In the genomic region with DNA sequence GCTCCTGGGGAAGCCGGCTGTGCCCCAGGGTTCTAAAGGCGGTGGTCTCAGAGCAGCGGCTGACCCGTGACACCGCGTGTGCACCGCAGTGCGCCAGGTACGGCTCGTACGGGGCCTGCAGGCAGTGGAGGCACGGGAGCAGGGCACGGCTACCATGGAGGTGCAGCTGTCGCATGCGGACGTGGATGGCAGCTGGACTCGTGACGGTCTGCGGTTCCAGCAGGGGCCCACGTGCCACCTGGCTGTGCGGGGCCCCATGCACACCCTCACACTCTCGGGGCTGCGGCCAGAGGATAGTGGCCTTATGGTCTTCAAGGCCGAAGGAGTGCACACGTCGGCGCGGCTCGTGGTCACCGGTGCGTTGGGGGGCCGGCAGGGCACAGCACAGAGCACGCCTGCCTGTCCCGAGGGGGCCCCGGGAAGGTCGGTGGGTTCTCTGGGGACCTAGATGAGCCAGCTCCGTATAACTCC, we compare ENCODE assay signal across 8 cellular contexts.
DNase-seq lines count a peak whose midpoint lies in the region; ATAC-seq, FAIRE-seq and TF ChIP-seq lines count a peak whose summit lies in the region.

No MANE protein-coding gene starts in this region.

- FAIRE-seq in K562 (lab: Jason Lieb, UNC) = no peak

- no peaks in the 10 kb centered on the region for H3K27me3 ChIP-seq in K562 (ENCODE audit: control insufficient read depth in 2 of 2, insufficient read depth in 2 of 2, low read length in 2 of 2)
- no peaks in the 10 kb centered on the region for H3K27me3 ChIP-seq in mesendoderm (ENCODE audit: insufficient read depth, low read length, poor library complexity)
- no peaks in the 10 kb centered on the region for H3K27me3 ChIP-seq in upper lobe of left lung

- no peaks in the 10 kb centered on the region; the same call in 1 of the 2 replicates for H4K20me1 ChIP-seq in K562 (replicated peaks; ENCODE audit: control insufficient read depth, insufficient read depth, low read length)

- TF ChIP-seq POLR2A in K562 (conservative IDR thresholded peaks at IDR 0.05) (no peak), upper lobe of left lung (IDR thresholded peaks at IDR 0.05) (no peak)

- no peak for TF ChIP-seq CTCF in K562 (IDR thresholded peaks at IDR 0.05 in 2 of 3, conservative IDR thresholded peaks at IDR 0.05 in 1 of 3; ENCODE audit: insufficient read depth in 2 of 3, low read depth in 1 of 3, low read length in 3 of 3)
- no peak for TF ChIP-seq CTCF in upper lobe of left lung (IDR thresholded peaks at IDR 0.05)

- H3K4me3 ChIP-seq in K562 (peak overlapping the region; percentile 54), mesendoderm (ENCODE audit: low read length) (no peak overlapping the region), upper lobe of left lung (peak overlapping the region; percentile 33 to 84 (median 58))

- peak overlapping the region; percentile 86 for H2AFZ ChIP-seq in K562 (ENCODE audit: low read depth, low read length)

- H3K27ac ChIP-seq in K562 (ENCODE audit: extremely low read depth, low read depth, low read length) (no peak overlapping the region), mesendoderm (ENCODE audit: low read depth, low read length) (no peak overlapping the region), upper lobe of left lung (peak overlapping the region in 3 of 4 donors; percentile 49 to 78 (median 49))

- peaks cover 7% of the 10 kb centered on the region; the same call in 1 of the 3 replicates for H3K36me3 ChIP-seq in K562 (ENCODE audit: control insufficient read depth, insufficient read depth, low read length)
- peaks cover 4% of the 10 kb centered on the region for H3K36me3 ChIP-seq in mesendoderm (ENCODE audit: control insufficient read depth, insufficient read depth, low read length)
- H3K36me3 ChIP-seq in upper lobe of left lung = peaks cover 0 to 37% (median 9%) of the 10 kb centered on the region in 4 donors

- peak overlapping the region; percentile 88 for H3K56ac ChIP-seq in mesendoderm (ENCODE audit: low read length)

- H3K4me3 Mint-ChIP-seq in activated CD4-positive, alpha-beta T cell treated with anti-CD3 and anti-CD28 coated beads, Interleukin-2, amount 10 ng/mL, durations not matched to agents 7 days and 5 days = peak overlapping the region; percentile 73

- ATAC-seq in K562 (peak; percentile 2), upper lobe of left lung (ENCODE audit: low FRiP score in 2 of 2) (peak in 1 of 2 donors; percentile 1)

- POLR2A ChIA-PET in activated CD4-positive, alpha-beta T cell treated with anti-CD3 and anti-CD28 coated beads, Interleukin-2, amount 10 ng/mL, durations not matched to agents 7 days and 5 days (lab: Charles Lee) = no interaction called here
- POLR2A ChIA-PET in K562 (lab: Yijun Ruan, JAX) = interaction anchor here (0.6 to 2.3 kb wide), 5 partner anchors 10 to 181 kb away, joined by 3 to 10 read pairs (median 3); a partner anchor contains a TSS

- H3K9me3 ChIP-seq in K562 (replicated peaks; ENCODE audit: control insufficient read depth, insufficient read depth, low read depth, low read length) = no peaks in the 10 kb centered on the region
- no peaks in the 10 kb centered on the region for H3K9me3 ChIP-seq in upper lobe of left lung

- no peak overlapping the region for H4K8ac ChIP-seq in mesendoderm (ENCODE audit: low read depth, low read length)

- H3K4me1 ChIP-seq in K562 (replicated peaks in 1 of 2; ENCODE audit: control insufficient read depth in 2 of 2, insufficient read depth in 2 of 2, low read length in 2 of 2) = peaks cover 5 to 80% of the 10 kb centered on the region in 2 experiments; a peak in 3 of 5 replicates
- H3K4me1 ChIP-seq in mesendoderm (ENCODE audit: control insufficient read depth, low read depth, low read length) = peaks cover 2% of the 10 kb centered on the region
- H3K4me1 ChIP-seq in upper lobe of left lung = peaks cover 4 to 18% (median 14%) of the 10 kb centered on the region in 4 donors

- TF ChIP-seq RAD21 in K562 (CRISPR knock-in tag; conservative IDR thresholded peaks at IDR 0.05 in 1 of 2, IDR thresholded peaks at IDR 0.05 in 1 of 2) = no peak

- H3K27me3 Mint-ChIP-seq in activated CD4-positive, alpha-beta T cell treated with anti-CD3 and anti-CD28 coated beads, Interleukin-2, amount 10 ng/mL, durations not matched to agents 7 days and 5 days = no peaks in the 10 kb centered on the region

- H3K79me2 ChIP-seq in K562 (ENCODE audit: control insufficient read depth, insufficient read depth, low read length) = peaks cover 2% of the 10 kb centered on the region; the same call in 1 of the 3 replicates
- no peaks in the 10 kb centered on the region for H3K79me2 ChIP-seq in mesendoderm (ENCODE audit: control insufficient read depth, insufficient read depth, low read length)

- H2BK120ac ChIP-seq in mesendoderm (ENCODE audit: low read depth, low read length) = no peak overlapping the region

- H3K9ac ChIP-seq in K562 (ENCODE audit: insufficient read depth in 1 of 2, low read depth in 2 of 2, low read length in 2 of 2) (peak overlapping the region; percentile 8 to 91; a peak in 3 of 4 replicates), mesendoderm (ENCODE audit: low read length) (peak overlapping the region; percentile 58)

- peak overlapping the region; percentile 88 for H3K4me2 ChIP-seq in K562 (ENCODE audit: insufficient read depth, low read length)
- H3K4me2 ChIP-seq in mesendoderm (ENCODE audit: low read length) = peak overlapping the region; percentile 2

- 23% methylated on average over 28 of the region's 37 CpGs for WGBS in K562 (ENCODE audit: insufficient coverage, low coverage, missing lambda C conversion rate)
- WGBS in mesendoderm (ENCODE audit: extremely low coverage, insufficient coverage, low lambda C conversion rate) = no CpG with 5 or more reads among the region's 37 CpGs
- WGBS in upper lobe of left lung, 2 donors = 47 to 49% methylated on average over 6 to 34 of the region's 37 CpGs

- H2BK5ac ChIP-seq in mesendoderm (ENCODE audit: low read length) = no peak overlapping the region

- no peak overlapping the region for H4K5ac ChIP-seq in mesendoderm (ENCODE audit: low read length)

- intact Hi-C loops in K562 (cut with micrococcal nuclease) = no loop called here

- no peak overlapping the region for H3K18ac ChIP-seq in mesendoderm (ENCODE audit: low read length)

- H3K23ac ChIP-seq in mesendoderm (ENCODE audit: low read length) = no peak overlapping the region

- no peak overlapping the region for H3K4ac ChIP-seq in mesendoderm (ENCODE audit: low read depth, low read length)

- no peaks in the 10 kb centered on the region for H3K9me3 Mint-ChIP-seq in activated CD4-positive, alpha-beta T cell treated with anti-CD3 and anti-CD28 coated beads, Interleukin-2, amount 10 ng/mL, durations not matched to agents 7 days and 5 days

- TF ChIP-seq EP300 in K562 (IDR thresholded peaks at IDR 0.05; ENCODE audit: low read length) = no peak
- no peak for TF ChIP-seq EP300 in upper lobe of left lung (IDR thresholded peaks at IDR 0.05)

- no peak overlapping the region for H3K27ac Mint-ChIP-seq in activated CD4-positive, alpha-beta T cell treated with anti-CD3 and anti-CD28 coated beads, Interleukin-2, amount 10 ng/mL, durations not matched to agents 7 days and 5 days

- H2BK15ac ChIP-seq in mesendoderm (replicated peaks; ENCODE audit: low read depth) = no peak overlapping the region

- in situ Hi-C loops in K562 (cut with MboI) = no loop called here

- no TSS peak for BruUV-seq in K562 (replicated peaks; lab: Mats Ljungman, UMichigan)

- no peak for DNase-seq in activated CD4-positive, alpha-beta T cell treated with anti-CD3 and anti-CD28 coated beads, Interleukin-2, amount 10 ng/mL, durations not matched to agents 7 days and 5 days
- no peak for DNase-seq in activated CD4-positive, alpha-beta T cell treated with anti-CD3 and anti-CD28 coated beads for 48 hours
- DNase-seq in K562 (ENCODE audit: extremely low read depth in 1 of 4, low spot score in 3 of 4) (no peak), mesendoderm (no peak), upper lobe of left lung (peak in 1 of 2 donors; percentile 84), NCI-H2029 treated with DMSO at 0.1 percent for 48 hours (lab: John Stamatoyannopoulos, UW) (no peak), NCI-H524 treated with DMSO at 0.1 percent for 48 hours (lab: John Stamatoyannopoulos, UW) (no peak)
- DNase-seq in activated CD8-positive, alpha-beta memory T cell treated with anti-CD3 and anti-CD28 coated beads for 24 hours = no peak

- H2AK5ac ChIP-seq in mesendoderm (ENCODE audit: low read length) = no peak overlapping the region

- H3K4me1 Mint-ChIP-seq in activated CD4-positive, alpha-beta T cell treated with anti-CD3 and anti-CD28 coated beads, Interleukin-2, amount 10 ng/mL, durations not matched to agents 7 days and 5 days = peaks cover 6% of the 10 kb centered on the region

- H3K9me1 ChIP-seq in K562 (ENCODE audit: control insufficient read depth, insufficient read depth, low read length) = peaks cover 6% of the 10 kb centered on the region

- CTCF ChIA-PET in activated CD4-positive, alpha-beta T cell treated with anti-CD3 and anti-CD28 coated beads, Interleukin-2, amount 10 ng/mL, durations not matched to agents 7 days and 5 days (lab: Charles Lee) = interaction anchor here (0.6 to 1.3 kb wide), 3 partner anchors 9 to 103 kb away, joined by 3 read pairs; no protein-coding TSS in a partner anchor
- CTCF ChIA-PET in K562 (lab: Yijun Ruan, JAX; ENCODE audit: low intra/inter-chr PET ratio) = no interaction called here

- no peaks in the 10 kb centered on the region for H3K36me3 Mint-ChIP-seq in activated CD4-positive, alpha-beta T cell treated with anti-CD3 and anti-CD28 coated beads, Interleukin-2, amount 10 ng/mL, durations not matched to agents 7 days and 5 days (ENCODE audit: low read depth)

- H3K79me1 ChIP-seq in mesendoderm (ENCODE audit: low read length) = no peaks in the 10 kb centered on the region

TF ChIP-seq in K562, 482 proteins besides CTCF, POLR2A, EP300 and RAD21 (continues in another document):
- TF ChIP-seq HNRNPH1 (optimal IDR thresholded peaks at IDR 0.05; ENCODE audit: low read depth, low read length) = no peak
- no peak for TF ChIP-seq NR2C2 (CRISPR knock-in tag; IDR thresholded peaks at IDR 0.05)
- TF ChIP-seq NR2C2 (tag; IDR thresholded peaks at IDR 0.05) = no peak
- TF ChIP-seq, protein P1, sequence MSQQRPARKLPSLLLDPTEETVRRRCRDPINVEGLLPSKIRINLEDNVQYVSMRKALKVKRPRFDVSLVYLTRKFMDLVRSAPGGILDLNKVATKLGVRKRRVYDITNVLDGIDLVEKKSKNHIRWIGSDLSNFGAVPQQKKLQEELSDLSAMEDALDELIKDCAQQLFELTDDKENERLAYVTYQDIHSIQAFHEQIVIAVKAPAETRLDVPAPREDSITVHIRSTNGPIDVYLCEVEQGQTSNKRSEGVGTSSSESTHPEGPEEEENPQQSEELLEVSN (IDR thresholded peaks at IDR 0.05; ENCODE audit: borderline replicate concordance in 1 of 2, extremely low read depth in 1 of 2, insufficient read depth in 1 of 2, insufficient read length in 1 of 2, low read depth in 1 of 2, low read length in 1 of 2, poor library complexity in 1 of 2, severe bottlenecking in 1 of 2) = peak; percentile 43 to 57
- TF ChIP-seq HMGN3 (IDR thresholded peaks at IDR 0.05; ENCODE audit: borderline replicate concordance, extremely low read depth, insufficient read length, low read depth, low read length) = peak; percentile 15

Comparison
In these comparisons a context has a peak if more than half of its experiments do, and no peak if none do; other contexts are left out.
1. H3K27ac ChIP-seq: peak in upper lobe of left lung (3 of 4); none in K562 (single experiment) and mesendoderm (single experiment).